ENCODE assay signal across 14 cellular contexts in genomic region chr15:23176683-23177082, GRCh38. TPM values are rescaled to one million over a fixed set of nuclear protein-coding genes. Genes with fewer than 3 reads are reported as not detected.
DNase-seq lines count a peak whose midpoint lies in the region; ATAC-seq, FAIRE-seq and TF ChIP-seq lines count a peak whose summit lies in the region.
"Not testable (repeated sequence)": the region's sequence is repeated elsewhere in the genome, so short reads cannot be mapped to it uniquely, and the experiment has no call there.
"Had no signal": no experiment of that assay in that cellular context is flagged by ENCODE, and none has a peak within 500 bp of the region (broad histone marks: within the 10 kb centered on the region; RNA-seq: fewer than 3 reads in every experiment).

No MANE protein-coding gene starts in this region.

- not testable (repeated sequence) for TF ChIP-seq EP300 in suprapubic skin (IDR thresholded peaks at IDR 0.05)

- H3K9me3 Mint-ChIP-seq in chondrocyte (ENCODE audit: low read depth), result not testable (repeated sequence)

- not testable (repeated sequence) for H3K9me3 ChIP-seq in kidney (ENCODE audit: control insufficient read depth in 1 of 2, low read length in 2 of 2); suprapubic skin; aorta (ENCODE audit: control insufficient read depth, low read length)

- peaks cover 12% of the 10 kb centered on the region for H3K27me3 ChIP-seq in suprapubic skin
- H3K27me3 ChIP-seq in aorta (ENCODE audit: control insufficient read depth in 1 of 2, insufficient read depth in 2 of 2, low read length in 1 of 2), result not testable (repeated sequence)

- H3K4me1 Mint-ChIP-seq in chondrocyte (ENCODE audit: low read depth), result not testable (repeated sequence)

- not testable (repeated sequence) for H3K27ac ChIP-seq in kidney (ENCODE audit: low read depth in 2 of 2, low read length in 2 of 2); suprapubic skin; aorta (ENCODE audit: low read depth in 1 of 2, low read length in 2 of 2)

- not testable (repeated sequence) for H3K4me1 ChIP-seq in kidney (ENCODE audit: control insufficient read depth in 1 of 2, insufficient read depth in 1 of 2, low read depth in 1 of 2, low read length in 2 of 2); suprapubic skin; aorta (ENCODE audit: control insufficient read depth in 1 of 2, insufficient read depth in 2 of 2, low read length in 2 of 2)

- H3K4me3 ChIP-seq in NB4 (ENCODE audit: low read depth, low read length); kidney (ENCODE audit: low read length in 2 of 2); suprapubic skin; aorta (ENCODE audit: low read length in 2 of 2): not testable (repeated sequence)

- H3K27ac Mint-ChIP-seq in chondrocyte (ENCODE audit: unreplicated experiment), result not testable (repeated sequence)

- 91% methylated on average over 20 of the region's 20 CpGs for WGBS in suprapubic skin
- WGBS in aorta, 2 donors, result 90 to 93% methylated on average over 15 to 20 of the region's 20 CpGs

- not testable (repeated sequence) for TF ChIP-seq POLR2A in NB4 (IDR thresholded peaks at IDR 0.05; ENCODE audit: extremely low read depth, insufficient read length); suprapubic skin (IDR thresholded peaks at IDR 0.05)

- not testable (repeated sequence) for H3K9ac ChIP-seq in kidney (ENCODE audit: low read length in 2 of 2)

- H3K27me3 Mint-ChIP-seq in chondrocyte (ENCODE audit: low read depth), result not testable (repeated sequence)

- H3K4me3 Mint-ChIP-seq in chondrocyte (ENCODE audit: unreplicated experiment), result not testable (repeated sequence)

- TF ChIP-seq CTCF in NB4 (IDR thresholded peaks at IDR 0.05; ENCODE audit: low read depth, low read length); chondrocyte (IDR thresholded peaks at IDR 0.05); kidney (IDR thresholded peaks at IDR 0.05; ENCODE audit: borderline replicate concordance, extremely low read depth, insufficient read depth); suprapubic skin (IDR thresholded peaks at IDR 0.05): not testable (repeated sequence)

- ATAC-seq in Right ventricle myocardium inferior, result not testable (repeated sequence)
- peak; percentile 49 for ATAC-seq in aorta (ENCODE audit: low FRiP score)

- not testable (repeated sequence) for FAIRE-seq in kidney (lab: Jason Lieb, UNC)

- not testable (repeated sequence) for H3K36me3 ChIP-seq in kidney (ENCODE audit: control insufficient read depth in 1 of 2, insufficient read depth in 2 of 2, low read length in 2 of 2); suprapubic skin; aorta (ENCODE audit: control insufficient read depth in 1 of 2, insufficient read depth in 2 of 2, low read length in 1 of 2)

- intact Hi-C loops in Right ventricle myocardium inferior (cut with DNase I); kidney (cut with DNase I); aorta (cut with DNase I): not testable (repeated sequence)

- DNase-seq in NB4 (ENCODE audit: low read depth), result peak; percentile 13
- DNase-seq in chondrocyte (ENCODE audit: low spot score), result peak; percentile 79
- DNase-seq in Right ventricle myocardium inferior (ENCODE audit: missing footprints), result peak; percentile 40
- peak; percentile 44 for DNase-seq in kidney
- DNase-seq in suprapubic skin (ENCODE audit: low spot score in 2 of 2), result peak; percentile 54 to 75
- DNase-seq in aorta, result peak; percentile 30 to 73

- not testable (repeated sequence) for H3K36me3 Mint-ChIP-seq in chondrocyte (ENCODE audit: low read depth)

RNA-seq across cellular contexts. Expression of gene GOLGA6L1, which starts 40.1 kb away (rescaled TPM):
- total RNA-seq in chondrocyte (not detected in 3 replicates), Right ventricle myocardium inferior (not detected), kidney (not detected), suprapubic skin (not detected), aorta (not detected)
- polyA plus RNA-seq in kidney (ENCODE audit: insufficient read depth, low read depth, low replicate concordance) (not detected), aorta (not detected)
- total RNA-seq: CD4-positive, alpha-beta T cell; CD8-positive, alpha-beta memory T cell; GM12878; GM23248; H1; H7 had no signal
- polyA plus RNA-seq: A549; CD14-positive monocyte; CD8-positive, alpha-beta memory T cell; GM12878; GM23248; H1 had no signal

Comparison
In these comparisons a context has a peak if more than half of its experiments do, and no peak if none do; other contexts are left out.
1. DNase-seq: peak in every context shown above with its lines; median percentile 79 in chondrocyte; 64 in suprapubic skin; 52 in aorta; 44 in kidney; 40 in Right ventricle myocardium inferior; 13 in NB4.